In the genomic region with DNA sequence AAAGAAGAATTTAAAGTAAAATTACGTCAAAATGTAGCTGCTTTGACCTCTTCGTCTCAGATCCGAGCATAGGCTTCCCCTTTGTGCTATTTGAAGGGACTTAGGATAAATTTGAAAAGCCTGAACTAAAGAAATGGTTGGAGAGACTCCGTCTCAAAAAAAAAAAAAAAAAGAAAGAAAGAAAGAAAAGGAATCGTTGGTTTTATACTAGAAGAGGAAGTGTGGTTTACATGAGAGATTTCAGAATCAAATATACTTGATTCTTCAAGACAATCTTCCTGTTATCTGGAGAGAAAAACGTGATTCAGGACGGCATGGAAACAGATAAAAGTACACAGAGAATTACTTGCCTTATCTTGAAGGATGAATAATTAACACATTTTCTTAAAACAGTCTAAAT, we compare ENCODE assay signal across 8 cellular contexts. TPM values are rescaled to one million over a fixed set of nuclear protein-coding genes. Genes with fewer than 3 reads are reported as not detected.
DNase-seq lines count a peak whose midpoint lies in the region; ATAC-seq and TF ChIP-seq lines count a peak whose summit lies in the region.

No MANE protein-coding gene starts in this region.

- H3K4me1 ChIP-seq in right lobe of liver (no peaks in the 10 kb centered on the region), tibial nerve (peaks cover 0 to 20% (median 0%) of the 10 kb centered on the region in 4 donors)

- TF ChIP-seq EP300 in tibial nerve (IDR thresholded peaks at IDR 0.05): no peak

- H3K4me3 Mint-ChIP-seq in activated T-cell treated with anti-CD3 and anti-CD28 coated beads, Interleukin-2, amount 50 U/mL, for 72 hours: peak overlapping the region; percentile 98 to 100
- peak overlapping the region; percentile 99 for H3K4me3 Mint-ChIP-seq in activated naive CD8-positive, alpha-beta T cell treated with anti-CD3 and anti-CD28 coated beads, Interleukin-2, amount 50 U/mL, for 24 hours

- H3K27me3 ChIP-seq in right lobe of liver (no peaks in the 10 kb centered on the region), tibial nerve (no peaks in the 10 kb centered on the region)

- H3K9me3 Mint-ChIP-seq in activated T-cell treated with anti-CD3 and anti-CD28 coated beads, Interleukin-2, amount 50 U/mL, for 72 hours: peaks cover 11% of the 10 kb centered on the region in 2 donors
- peaks cover 35% of the 10 kb centered on the region for H3K9me3 Mint-ChIP-seq in activated naive CD8-positive, alpha-beta T cell treated with anti-CD3 and anti-CD28 coated beads, Interleukin-2, amount 50 U/mL, for 24 hours

- peaks cover 42% of the 10 kb centered on the region for H3K4me1 Mint-ChIP-seq in activated T-cell treated with anti-CD3 and anti-CD28 coated beads, Interleukin-2, amount 50 U/mL, for 72 hours (ENCODE audit: low read depth)
- H3K4me1 Mint-ChIP-seq in activated naive CD8-positive, alpha-beta T cell treated with anti-CD3 and anti-CD28 coated beads, Interleukin-2, amount 50 U/mL, for 24 hours: peaks cover 37% of the 10 kb centered on the region

- H3K36me3 ChIP-seq in right lobe of liver (no peaks in the 10 kb centered on the region), tibial nerve (peaks cover 0 to 7% (median 0%) of the 10 kb centered on the region in 3 donors)

- intact Hi-C loops in right lobe of liver (cut with DNase I): no loop called here

- H3K4me3 ChIP-seq in right lobe of liver (peak overlapping the region; percentile 47 to 84 (median 83)), tibial nerve (peak overlapping the region; percentile 42 to 66 (median 64))

- TF ChIP-seq POLR2A in right lobe of liver (IDR thresholded peaks at IDR 0.05) (no peak), tibial nerve (IDR thresholded peaks at IDR 0.05) (no peak)

- H3K27ac ChIP-seq in right lobe of liver (peak overlapping the region in 1 of 3 donors; percentile 52), tibial nerve (peak overlapping the region in 3 of 4 donors; percentile 50 to 77 (median 68))

- WGBS in right lobe of liver (ENCODE audit: insufficient coverage, low coverage, low lambda C conversion rate, missing lambda C conversion rate): 7% methylated on average over 7 of the region's 7 CpGs
- 9 to 10% methylated on average over 7 of the region's 7 CpGs for WGBS in tibial nerve, 2 donors

- H3K27me3 Mint-ChIP-seq in activated T-cell treated with anti-CD3 and anti-CD28 coated beads, Interleukin-2, amount 50 U/mL, for 72 hours (ENCODE audit: low read depth): peaks cover 5% of the 10 kb centered on the region
- H3K27me3 Mint-ChIP-seq in activated naive CD8-positive, alpha-beta T cell treated with anti-CD3 and anti-CD28 coated beads, Interleukin-2, amount 50 U/mL, for 24 hours: peaks cover 10% of the 10 kb centered on the region

- H3K36me3 Mint-ChIP-seq in activated T-cell treated with anti-CD3 and anti-CD28 coated beads, Interleukin-2, amount 50 U/mL, for 72 hours (ENCODE audit: insufficient read depth in 2 of 2): peaks cover 14 to 28% of the 10 kb centered on the region in 2 donors
- peaks cover 24% of the 10 kb centered on the region for H3K36me3 Mint-ChIP-seq in activated naive CD8-positive, alpha-beta T cell treated with anti-CD3 and anti-CD28 coated beads, Interleukin-2, amount 50 U/mL, for 24 hours (ENCODE audit: low read depth)

- H3K27ac Mint-ChIP-seq in activated T-cell treated with anti-CD3 and anti-CD28 coated beads, Interleukin-2, amount 50 U/mL, for 72 hours: peak overlapping the region; percentile 99
- peak overlapping the region; percentile 95 for H3K27ac Mint-ChIP-seq in activated naive CD8-positive, alpha-beta T cell treated with anti-CD3 and anti-CD28 coated beads, Interleukin-2, amount 50 U/mL, for 24 hours

- no peak for ATAC-seq in activated T-cell treated with anti-CD3 and anti-CD28 coated beads, Interleukin-2, amount 50 U/mL, for 72 hours (replicated peaks in 1 of 2)
- no peak for ATAC-seq in activated naive CD8-positive, alpha-beta T cell treated with anti-CD3 and anti-CD28 coated beads, Interleukin-2, amount 50 U/mL, for 24 hours
- ATAC-seq in right lobe of liver (no peak), HG02973 (IDR thresholded peaks at IDR 0.05; ENCODE audit: unreplicated experiment) (no peak)

- peaks cover 0 to 23% (median 2%) of the 10 kb centered on the region in 4 donors for H3K9me3 ChIP-seq in right lobe of liver
- H3K9me3 ChIP-seq in tibial nerve: peaks cover 0 to 40% (median 10%) of the 10 kb centered on the region in 4 donors

- no peak for TF ChIP-seq CTCF in right lobe of liver (IDR thresholded peaks at IDR 0.05)
- TF ChIP-seq CTCF in tibial nerve (IDR thresholded peaks at IDR 0.05): no peak

- no peak for DNase-seq in activated T-cell treated with anti-CD3 and anti-CD28 coated beads, Interleukin-2, amount 50 U/mL, for 72 hours
- DNase-seq in activated T-cell treated with anti-CD3 and anti-CD28 coated beads, Interleukin-2, amount 50 U/mL, for 48 hours: no peak
- no peak for DNase-seq in activated naive CD8-positive, alpha-beta T cell treated with anti-CD3 and anti-CD28 coated beads, Interleukin-2, amount 50 U/mL, for 24 hours
- DNase-seq in right lobe of liver (no peak), tibial nerve (ENCODE audit: low spot score in 2 of 2) (no peak), GM19240 (ENCODE audit: insufficient read length, low spot score) (no peak), NCI-H2029 treated with DMSO at 0.1 percent for 48 hours (lab: John Stamatoyannopoulos, UW) (no peak)

RNA-seq across cellular contexts. Expression of gene ZNF780B, which starts 0.5 kb away (rescaled TPM):
- total RNA-seq in activated T-cell treated with anti-CD3 and anti-CD28 coated beads, Interleukin-2, amount 50 U/mL, for 72 hours: 10 to 100 TPM; 11.7 to 15.9 TPM
- 1 to 10 TPM; 3.2 to 9.6 (median 5.8) TPM for total RNA-seq in right lobe of liver
- 10 to 100 TPM; 14.6 to 33.9 (median 17.0) TPM for total RNA-seq in tibial nerve

RNA-seq across cellular contexts. Expression of gene ZNF780A, which starts 34.2 kb away (rescaled TPM):
- 10 to 100 TPM; 13.8 to 15.0 TPM for total RNA-seq in activated T-cell treated with anti-CD3 and anti-CD28 coated beads, Interleukin-2, amount 50 U/mL, for 72 hours
- total RNA-seq in right lobe of liver: 10 to 100 TPM in 4 of 6 experiments, 1 to 10 TPM in 2; 8.4 to 11.1 (median 10.2) TPM
- total RNA-seq in tibial nerve: 10 to 100 TPM in 3 of 4 donors, 1 to 10 TPM in 1; 9.6 to 15.7 (median 13.0) TPM

RNA-seq across cellular contexts. Expression of gene ZNF546, which starts 59.6 kb away (rescaled TPM):
- total RNA-seq in activated T-cell treated with anti-CD3 and anti-CD28 coated beads, Interleukin-2, amount 50 U/mL, for 72 hours: 1 to 10 TPM; 4.5 to 6.1 TPM
- total RNA-seq in right lobe of liver (1 to 10 TPM; 1.5 to 5.4 (median 3.5) TPM), tibial nerve (10 to 100 TPM in 2 of 4 donors, 1 to 10 TPM in 2; 4.2 to 13.3 (median 9.0) TPM)
